Comparison of ENCODE assay signal across 12 cellular contexts in the genomic region with DNA sequence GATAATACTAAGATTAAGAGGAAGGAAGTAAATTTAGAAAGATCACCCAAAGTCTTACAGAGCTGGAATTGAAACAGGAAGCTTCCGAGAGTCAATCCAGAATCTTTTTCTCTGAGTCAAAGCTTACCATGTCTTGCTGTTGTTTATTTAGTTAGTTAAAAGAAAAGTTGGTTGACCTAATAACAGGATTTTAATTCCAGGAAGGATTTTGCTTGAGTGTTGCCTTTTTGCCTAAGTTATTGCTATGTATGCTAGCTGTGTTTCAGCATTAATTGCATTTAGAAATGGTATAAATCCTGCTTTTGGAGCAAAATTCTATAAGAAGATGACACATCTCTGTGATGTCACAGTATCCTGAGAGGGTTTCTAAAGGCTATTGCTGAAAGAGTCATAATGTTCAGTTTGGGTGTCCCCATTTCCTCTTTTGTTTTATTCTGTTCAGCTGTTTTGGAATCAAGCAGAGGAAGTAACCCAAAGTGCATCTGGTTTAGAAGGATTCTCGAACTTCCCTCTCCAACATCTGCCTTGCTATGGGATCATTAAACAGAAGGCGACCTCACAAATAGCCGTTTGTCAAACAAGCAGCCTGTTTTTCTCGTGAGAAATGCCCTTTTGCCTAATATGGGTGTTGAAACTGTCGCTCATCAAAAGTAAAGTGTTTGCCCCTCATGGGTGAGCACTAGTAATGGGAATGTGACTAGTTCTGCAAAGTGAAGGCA.
DNase-seq lines count a peak whose midpoint lies in the region; ATAC-seq and TF ChIP-seq lines count a peak whose summit lies in the region.
"Had no signal": no experiment of that assay in that cellular context is flagged by ENCODE, and none has a peak within 500 bp of the region (broad histone marks: within the 10 kb centered on the region; RNA-seq: fewer than 3 reads in every experiment).

No MANE protein-coding gene starts in this region.

- intact Hi-C loops in right cardiac atrium (cut with DNase I) (no loop called here), upper lobe of right lung (cut with DNase I) (no loop called here)

- WGBS in right cardiac atrium: 42% methylated on average over 6 of the region's 6 CpGs

- TF ChIP-seq CTCF in WI38 (IDR thresholded peaks at IDR 0.05; ENCODE audit: low read depth, low read length) (no peak), upper lobe of right lung (IDR thresholded peaks at IDR 0.05) (no peak)

- H3K27ac ChIP-seq in right cardiac atrium (ENCODE audit: low read length) (no peak overlapping the region), upper lobe of right lung (no peak overlapping the region)
- H3K27ac ChIP-seq: 22Rv1, cardiac muscle cell had no signal

- H3K4me3 ChIP-seq in WI38 (ENCODE audit: low read depth, low read length) (0 out of 2 replicates have a peak overlapping the region, but pooled peaks have one; percentile 21), right cardiac atrium (ENCODE audit: low read length) (no peak overlapping the region), upper lobe of right lung (no peak overlapping the region)
- H3K4me3 ChIP-seq: cardiac muscle cell had no signal

- no peaks in the 10 kb centered on the region for H3K36me3 ChIP-seq in upper lobe of right lung
- H3K36me3 ChIP-seq: cardiac muscle cell had no signal

- H3K4me1 ChIP-seq in right cardiac atrium (ENCODE audit: control insufficient read depth, insufficient read depth, low read length): no peaks in the 10 kb centered on the region
- no peaks in the 10 kb centered on the region for H3K4me1 ChIP-seq in upper lobe of right lung

- peak; percentile 43 to 51 for ATAC-seq in right cardiac atrium
- peak; percentile 29 for ATAC-seq in upper lobe of right lung
- ATAC-seq in HG03565 (IDR thresholded peaks at IDR 0.05; ENCODE audit: unreplicated experiment): no peak
- no peak for ATAC-seq in HG02973 (IDR thresholded peaks at IDR 0.05; ENCODE audit: unreplicated experiment)

- H3K27me3 ChIP-seq in right cardiac atrium (ENCODE audit: control insufficient read depth, insufficient read depth) (no peaks in the 10 kb centered on the region), upper lobe of right lung (no peaks in the 10 kb centered on the region)
- H3K27me3 ChIP-seq: cardiac muscle cell had no signal

- H3K9me3 ChIP-seq in right cardiac atrium (ENCODE audit: control insufficient read depth, low read length) (no peaks in the 10 kb centered on the region), upper lobe of right lung (no peaks in the 10 kb centered on the region)

- DNase-seq in SIG-M5 treated with dmso at 0.1 percent for 504 hours (lab: John Stamatoyannopoulos, UW; ENCODE audit: unreplicated experiment): peak; percentile 11
- no peak for DNase-seq in SIG-M5 (lab: John Stamatoyannopoulos, UW)
- no peak for DNase-seq in right cardiac atrium
- no peak for DNase-seq in upper lobe of right lung
- DNase-seq in SW480 (ENCODE audit: low spot score): no peak
- DNase-seq: activated CD8-positive, alpha-beta memory T cell treated with anti-CD3 and anti-CD28 coated beads, Interleukin-2, amount 50 U/mL, for 48 hours; NCI-H1930 had no signal

Comparison
In these comparisons a context has a peak if more than half of its experiments do, and no peak if none do; other contexts are left out.
1. ATAC-seq: peak in right cardiac atrium (2 of 2) and upper lobe of right lung (single experiment); none in HG03565 (single experiment) and HG02973 (single experiment).